Comparison of ENCODE assay signal across 1 cellular context in the genomic region with DNA sequence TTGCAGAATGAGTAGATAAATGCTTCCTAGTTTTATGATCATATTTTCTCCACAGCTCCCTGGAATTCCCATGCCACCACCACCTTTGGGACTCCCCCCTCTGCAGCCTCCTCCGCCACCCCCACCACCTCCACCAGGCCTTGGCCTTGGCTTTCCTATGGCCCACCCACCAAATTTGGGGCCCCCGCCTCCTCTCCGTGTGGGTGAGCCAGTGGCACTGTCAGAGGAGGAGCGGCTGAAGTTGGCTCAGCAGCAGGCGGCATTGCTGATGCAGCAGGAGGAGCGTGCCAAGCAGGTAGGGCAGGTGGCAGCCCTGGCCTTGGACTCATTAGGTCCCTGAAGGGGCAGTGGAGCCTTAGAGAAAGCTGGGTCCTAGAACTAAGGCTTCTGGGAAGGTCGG.
A peak's percentile ranks its signal among the peaks of the same experiment; 100 is the strongest.
TF ChIP-seq lines count a peak whose summit lies in the region.

No MANE protein-coding gene starts in this region.

TF ChIP-seq in HEK293, 187 proteins besides CTCF, POLR2A, EP300 and RAD21:
- peak; percentile 53; the same call in 1 of the 2 replicates for TF ChIP-seq ZFHX2 (tag by site-specific recombination; conservative IDR thresholded peaks at IDR 0.05)
- TF ChIP-seq, protein P1, sequence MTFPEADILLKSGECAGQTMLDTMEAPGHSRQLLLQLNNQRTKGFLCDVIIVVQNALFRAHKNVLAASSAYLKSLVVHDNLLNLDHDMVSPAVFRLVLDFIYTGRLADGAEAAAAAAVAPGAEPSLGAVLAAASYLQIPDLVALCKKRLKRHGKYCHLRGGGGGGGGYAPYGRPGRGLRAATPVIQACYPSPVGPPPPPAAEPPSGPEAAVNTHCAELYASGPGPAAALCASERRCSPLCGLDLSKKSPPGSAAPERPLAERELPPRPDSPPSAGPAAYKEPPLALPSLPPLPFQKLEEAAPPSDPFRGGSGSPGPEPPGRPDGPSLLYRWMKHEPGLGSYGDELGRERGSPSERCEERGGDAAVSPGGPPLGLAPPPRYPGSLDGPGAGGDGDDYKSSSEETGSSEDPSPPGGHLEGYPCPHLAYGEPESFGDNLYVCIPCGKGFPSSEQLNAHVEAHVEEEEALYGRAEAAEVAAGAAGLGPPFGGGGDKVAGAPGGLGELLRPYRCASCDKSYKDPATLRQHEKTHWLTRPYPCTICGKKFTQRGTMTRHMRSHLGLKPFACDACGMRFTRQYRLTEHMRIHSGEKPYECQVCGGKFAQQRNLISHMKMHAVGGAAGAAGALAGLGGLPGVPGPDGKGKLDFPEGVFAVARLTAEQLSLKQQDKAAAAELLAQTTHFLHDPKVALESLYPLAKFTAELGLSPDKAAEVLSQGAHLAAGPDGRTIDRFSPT (tag by site-specific recombination; IDR thresholded peaks at IDR 0.05): no peak
- no peak for TF ChIP-seq ZNF473 (tag by site-specific recombination; IDR thresholded peaks at IDR 0.05)
